19 cellular contexts compared by ENCODE assay signal in genomic region chr12:95882080-95882479, GRCh38. TPM values are rescaled to one million over a fixed set of nuclear protein-coding genes. Genes with fewer than 3 reads are reported as not detected.
DNase-seq lines count a peak whose midpoint lies in the region; ATAC-seq and TF ChIP-seq lines count a peak whose summit lies in the region.
"Had no signal": no experiment of that assay in that cellular context is flagged by ENCODE, and none has a peak within 500 bp of the region (broad histone marks: within the 10 kb centered on the region; RNA-seq: fewer than 3 reads in every experiment).

No MANE protein-coding gene starts in this region.

- H3K27me3 ChIP-seq in heart left ventricle = no peaks in the 10 kb centered on the region
- H3K27me3 ChIP-seq in right atrium auricular region = no peaks in the 10 kb centered on the region
- H3K27me3 ChIP-seq in adipocyte (replicated peaks; ENCODE audit: control insufficient read depth, insufficient read depth, low read length) = no peaks in the 10 kb centered on the region
- H3K27me3 ChIP-seq in WERI-Rb-1 (ENCODE audit: insufficient read depth, low read depth, severe bottlenecking) = no peaks in the 10 kb centered on the region
- H3K27me3 ChIP-seq: body of pancreas, upper lobe of right lung had no signal

- H3K9me3 Mint-ChIP-seq in activated naive CD4-positive, alpha-beta T cell treated with anti-CD3 and anti-CD28 coated beads for 36 hours = peaks cover 3% of the 10 kb centered on the region
- H3K9me3 Mint-ChIP-seq: activated naive CD4-positive, alpha-beta T cell treated with anti-CD3 and anti-CD28 coated beads, Interleukin-2, amount 50 U/mL, for 24 hours had no signal

- H3K4me3 Mint-ChIP-seq in activated naive CD4-positive, alpha-beta T cell treated with anti-CD3 and anti-CD28 coated beads for 36 hours = no peak overlapping the region
- H3K4me3 Mint-ChIP-seq: activated naive CD4-positive, alpha-beta T cell treated with anti-CD3 and anti-CD28 coated beads, Interleukin-2, amount 50 U/mL, for 24 hours; GM23338 had no signal

- H3K9ac ChIP-seq in adipocyte (ENCODE audit: low read length) = no peak overlapping the region

- intact Hi-C loops in heart left ventricle (cut with DNase I) = no loop called here
- intact Hi-C loops in activated naive CD4-positive, alpha-beta T cell treated with anti-CD3 and anti-CD28 coated beads for 36 hours (cut with micrococcal nuclease) = no loop called here

- ATAC-seq in heart left ventricle (peak in 3 of 4 donors; percentile 34 to 71 (median 51)), GM19328 (IDR thresholded peaks at IDR 0.05; ENCODE audit: unreplicated experiment) (no peak)
- ATAC-seq: body of pancreas, foreskin keratinocyte, GM23338, upper lobe of right lung had no signal

- no peaks in the 10 kb centered on the region for H3K36me3 Mint-ChIP-seq in activated naive CD4-positive, alpha-beta T cell treated with anti-CD3 and anti-CD28 coated beads for 36 hours (ENCODE audit: low read depth)
- H3K36me3 Mint-ChIP-seq: activated naive CD4-positive, alpha-beta T cell treated with anti-CD3 and anti-CD28 coated beads, Interleukin-2, amount 50 U/mL, for 24 hours had no signal

- WGBS in heart left ventricle, 4 donors = 9 to 20% (median 13%) methylated on average over 1 of the region's 1 CpG

- H3K36me3 ChIP-seq in heart left ventricle = no peaks in the 10 kb centered on the region
- H3K36me3 ChIP-seq in right atrium auricular region = no peaks in the 10 kb centered on the region
- H3K36me3 ChIP-seq in adipocyte (ENCODE audit: control insufficient read depth, insufficient read depth, low read length, severe bottlenecking) = no peaks in the 10 kb centered on the region
- H3K36me3 ChIP-seq in WERI-Rb-1 = no peaks in the 10 kb centered on the region
- H3K36me3 ChIP-seq: upper lobe of right lung had no signal

- H3K27ac ChIP-seq in heart left ventricle (no peak overlapping the region), right atrium auricular region (no peak overlapping the region), WERI-Rb-1 (no peak overlapping the region)
- H3K27ac ChIP-seq: body of pancreas, C4-2B, foreskin keratinocyte, upper lobe of right lung had no signal

- no peaks in the 10 kb centered on the region for H3K4me1 Mint-ChIP-seq in activated naive CD4-positive, alpha-beta T cell treated with anti-CD3 and anti-CD28 coated beads for 36 hours (ENCODE audit: low read depth)
- H3K4me1 Mint-ChIP-seq: activated naive CD4-positive, alpha-beta T cell treated with anti-CD3 and anti-CD28 coated beads, Interleukin-2, amount 50 U/mL, for 24 hours; GM23338 had no signal

- no peaks in the 10 kb centered on the region for H3K27me3 Mint-ChIP-seq in activated naive CD4-positive, alpha-beta T cell treated with anti-CD3 and anti-CD28 coated beads for 36 hours (ENCODE audit: low read depth)

- H3K9me3 ChIP-seq in heart left ventricle = peaks cover 0 to 10% (median 7%) of the 10 kb centered on the region in 12 donors
- H3K9me3 ChIP-seq in right atrium auricular region = peaks cover 0 to 15% of the 10 kb centered on the region in 2 donors
- H3K9me3 ChIP-seq in adipocyte (ENCODE audit: control insufficient read depth, low read length) = no peaks in the 10 kb centered on the region
- H3K9me3 ChIP-seq in WERI-Rb-1 (ENCODE audit: severe bottlenecking) = no peaks in the 10 kb centered on the region
- H3K9me3 ChIP-seq: body of pancreas had no signal

- DNase-seq in heart left ventricle (no peak), right atrium auricular region (ENCODE audit: low spot score) (no peak), adipocyte (ENCODE audit: low read depth) (peak; percentile 3), foreskin fibroblast (peak; percentile 23 to 42), SKM-1 (lab: John Stamatoyannopoulos, UW; ENCODE audit: unreplicated experiment) (no peak), WERI-Rb-1 (no peak)
- no peak for DNase-seq in activated naive CD4-positive, alpha-beta T cell treated with anti-CD3 and anti-CD28 coated beads for 36 hours
- DNase-seq: activated CD4-positive, alpha-beta T cell treated with anti-CD3 and anti-CD28 coated beads for 4 hours; body of pancreas; cortex of kidney; foreskin keratinocyte; Kasumi-1; NCI-H524 treated with DMSO at 0.1 percent for 48 hours; nucleus accumbens; upper lobe of right lung had no signal

- H3K4me3 ChIP-seq in heart left ventricle (no peak overlapping the region), right atrium auricular region (no peak overlapping the region), adipocyte (ENCODE audit: low read length) (peak overlapping the region; percentile 63), foreskin fibroblast (ENCODE audit: low read depth in 1 of 2, low read length in 2 of 2) (no peak overlapping the region), WERI-Rb-1 (ENCODE audit: low read depth, low read length) (no peak overlapping the region)
- H3K4me3 ChIP-seq: body of pancreas, GM23338, upper lobe of right lung had no signal

- H3K27ac Mint-ChIP-seq in activated naive CD4-positive, alpha-beta T cell treated with anti-CD3 and anti-CD28 coated beads for 36 hours = no peak overlapping the region
- H3K27ac Mint-ChIP-seq: activated naive CD4-positive, alpha-beta T cell treated with anti-CD3 and anti-CD28 coated beads, Interleukin-2, amount 50 U/mL, for 24 hours; GM23338 had no signal

- no peak for TF ChIP-seq CTCF in heart left ventricle (IDR thresholded peaks at IDR 0.05)
- no peak for TF ChIP-seq CTCF in right atrium auricular region (IDR thresholded peaks at IDR 0.05)
- TF ChIP-seq CTCF in foreskin fibroblast (IDR thresholded peaks at IDR 0.05; ENCODE audit: low read depth, low read length) = no peak
- TF ChIP-seq CTCF in WERI-Rb-1 (IDR thresholded peaks at IDR 0.05; ENCODE audit: low read depth, low read length) = no peak

- CTCF ChIA-PET in activated naive CD4-positive, alpha-beta T cell treated with anti-CD3 and anti-CD28 coated beads for 36 hours (lab: Charles Lee) = interaction anchor here (0.9 kb wide), 1 partner anchor 12 kb away, joined by 3 read pairs; no protein-coding TSS in a partner anchor

- TF ChIP-seq POLR2A in heart left ventricle (IDR thresholded peaks at IDR 0.05) = no peak

- H3K4me1 ChIP-seq in heart left ventricle = peaks cover 0 to 12% (median 0%) of the 10 kb centered on the region in 12 donors
- no peaks in the 10 kb centered on the region for H3K4me1 ChIP-seq in right atrium auricular region
- peaks cover 22% of the 10 kb centered on the region for H3K4me1 ChIP-seq in adipocyte (ENCODE audit: control insufficient read depth, insufficient read depth, low read length)
- H3K4me1 ChIP-seq: body of pancreas, foreskin keratinocyte, upper lobe of right lung had no signal

RNA-seq across cellular contexts. Expression of gene SNRPF, which starts 23.3 kb away (rescaled TPM):
- 10 to 100 TPM in 6 of 9 donors, 1 to 10 TPM in 3; 2.5 to 14.4 (median 11.0) TPM for total RNA-seq in heart left ventricle
- polyA plus RNA-seq in heart left ventricle = 10 to 100 TPM; 29.2 to 48.6 TPM
- 1 to 10 TPM; 1.9 to 3.4 TPM for total RNA-seq in right atrium auricular region
- 10 to 100 TPM; 57.4 to 59.9 TPM for total RNA-seq in activated naive CD4-positive, alpha-beta T cell treated with anti-CD3 and anti-CD28 coated beads for 36 hours

Comparison
In these comparisons a context has a peak if more than half of its experiments do, and no peak if none do; other contexts are left out.
1. DNase-seq: peak in adipocyte (single experiment) and foreskin fibroblast (2 of 2); none in heart left ventricle (0 of 5), right atrium auricular region (single experiment), activated naive CD4-positive, alpha-beta T cell treated with anti-CD3 and anti-CD28 coated beads for 36 hours (single experiment), SKM-1 (single experiment) and WERI-Rb-1 (single experiment).